Comparison of ENCODE assay signal across 11 cellular contexts in the genomic region with DNA sequence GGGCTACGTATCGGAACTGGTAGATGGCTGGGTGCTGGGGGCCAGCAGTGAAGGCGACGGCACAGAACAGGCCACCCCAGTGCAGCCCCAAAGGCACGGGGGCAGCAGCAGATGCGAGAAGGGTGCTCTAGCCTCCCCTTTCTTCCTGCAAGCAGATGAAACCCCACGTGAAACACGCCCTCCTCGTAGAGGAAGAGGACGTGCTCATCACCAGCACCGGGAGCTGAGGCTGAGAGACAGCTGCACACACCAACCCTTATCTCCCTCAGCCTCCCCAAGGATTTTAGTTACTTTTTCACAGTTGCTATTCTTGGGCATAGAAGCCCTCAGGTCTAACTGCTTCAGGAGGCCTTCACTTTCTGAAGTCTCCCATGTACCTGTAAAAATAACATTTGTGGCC. TPM values are rescaled to one million over a fixed set of nuclear protein-coding genes. Genes with fewer than 3 reads are reported as not detected.
DNase-seq lines count a peak whose midpoint lies in the region; ATAC-seq and TF ChIP-seq lines count a peak whose summit lies in the region.
"Had no signal": no experiment of that assay in that cellular context is flagged by ENCODE, and none has a peak within 500 bp of the region (broad histone marks: within the 10 kb centered on the region; RNA-seq: fewer than 3 reads in every experiment).

No MANE protein-coding gene starts in this region.

- CTCF ChIA-PET in activated CD8-positive, alpha-beta memory T cell treated with anti-CD3 and anti-CD28 coated beads, Interleukin-2, amount 10 ng/mL, durations not matched to agents 7 days and 5 days (lab: Charles Lee), result no interaction called here

- no peak overlapping the region for H3K14ac ChIP-seq in trophoblast cell (ENCODE audit: low read length)

- peaks cover 46% of the 10 kb centered on the region for H3K79me2 ChIP-seq in trophoblast cell (ENCODE audit: control insufficient read depth, insufficient read depth, low read length, poor library complexity)

- H2BK5ac ChIP-seq in trophoblast cell (ENCODE audit: low read depth, low read length, poor library complexity), result no peak overlapping the region

- peak; percentile 32 for DNase-seq in AG20443 (ENCODE audit: low spot score)
- DNase-seq in HFFc6, result no peak
- DNase-seq in esophagus muscularis mucosa (ENCODE audit: extremely low spot score), result no peak
- no peak for DNase-seq in trophoblast cell
- DNase-seq in activated CD8-positive, alpha-beta memory T cell treated with anti-CD3 and anti-CD28 coated beads, Interleukin-2, amount 10 ng/mL, durations not matched to agents 7 days and 5 days, result no peak
- DNase-seq in activated CD8-positive, alpha-beta memory T cell treated with anti-CD3 and anti-CD28 coated beads, Interleukin-2, amount 50 U/mL, for 48 hours, result no peak
- DNase-seq: NCI-H1436; stimulated activated CD4-positive, alpha-beta T cell treated with anti-CD3 and anti-CD28 coated beads, Interleukin-1b, Interleukin-23, amount 100 ng/mL, for 48 hours; T-helper 17 cell had no signal

- peaks cover 95 to 100% (median 98%) of the 10 kb centered on the region in 4 donors for H3K4me1 ChIP-seq in esophagus muscularis mucosa
- H3K4me1 ChIP-seq in trophoblast cell (ENCODE audit: control insufficient read depth in 1 of 2, insufficient read depth in 2 of 2, low read length in 2 of 2), result peaks cover 15 to 19% of the 10 kb centered on the region in 2 experiments

- TF ChIP-seq CTCF in HFFc6 (IDR thresholded peaks at IDR 0.05) (no peak), esophagus muscularis mucosa (IDR thresholded peaks at IDR 0.05) (no peak)

- H3K36me3 ChIP-seq in esophagus muscularis mucosa, result peaks cover 0 to 6% (median 2%) of the 10 kb centered on the region in 4 donors
- peaks cover 12 to 20% of the 10 kb centered on the region in 2 experiments for H3K36me3 ChIP-seq in trophoblast cell (ENCODE audit: control insufficient read depth in 1 of 2, insufficient read depth in 2 of 2, low read length in 2 of 2)

- H3K4ac ChIP-seq in trophoblast cell (ENCODE audit: low read depth, low read length), result peak overlapping the region; percentile 64

- WGBS in esophagus muscularis mucosa, result 46% methylated on average over 8 of the region's 11 CpGs
- no CpG with 5 or more reads among the region's 11 CpGs for WGBS in trophoblast cell (ENCODE audit: extremely low coverage, insufficient coverage, insufficient read length)

- no peak overlapping the region for H3K9ac ChIP-seq in trophoblast cell (ENCODE audit: low read length)

- H3K23ac ChIP-seq in trophoblast cell (ENCODE audit: low read length), result no peak overlapping the region

- H2BK12ac ChIP-seq in trophoblast cell (ENCODE audit: low read length), result no peak overlapping the region

- no peak overlapping the region for H2BK120ac ChIP-seq in trophoblast cell (ENCODE audit: insufficient read depth, low read length, poor library complexity)

- TF ChIP-seq POLR2A in esophagus muscularis mucosa (IDR thresholded peaks at IDR 0.05; ENCODE audit: low read depth), result no peak
- TF ChIP-seq POLR2A in GM18505 (IDR thresholded peaks at IDR 0.05; ENCODE audit: borderline replicate concordance, extremely low read depth, insufficient read depth, insufficient read length), result no peak

- H3K27ac Mint-ChIP-seq in HFFc6, result 0 out of 2 replicates have a peak overlapping the region, but pooled peaks have one; percentile 3
- H3K27ac Mint-ChIP-seq in activated CD8-positive, alpha-beta memory T cell treated with anti-CD3 and anti-CD28 coated beads, Interleukin-2, amount 10 ng/mL, durations not matched to agents 7 days and 5 days, result no peak overlapping the region

- no peak for TF ChIP-seq EP300 in esophagus muscularis mucosa (IDR thresholded peaks at IDR 0.05)

- H4K8ac ChIP-seq in trophoblast cell (ENCODE audit: low read depth, low read length), result no peak overlapping the region

- H2AFZ ChIP-seq in trophoblast cell (ENCODE audit: insufficient read depth, low read length, poor library complexity), result peak overlapping the region; percentile 50

- no peak for ATAC-seq in activated CD8-positive, alpha-beta memory T cell treated with anti-CD3 and anti-CD28 coated beads, Interleukin-2, amount 10 ng/mL, durations not matched to agents 7 days and 5 days
- ATAC-seq in GM21619 (IDR thresholded peaks at IDR 0.05; ENCODE audit: unreplicated experiment), result no peak
- no peak for ATAC-seq in GM18505 (IDR thresholded peaks at IDR 0.05; ENCODE audit: unreplicated experiment)
- ATAC-seq: T-helper 17 cell had no signal

- H3K4me3 ChIP-seq in esophagus muscularis mucosa, result peak overlapping the region; percentile 40 to 48 (median 45)
- H3K4me3 ChIP-seq in trophoblast cell (ENCODE audit: low read depth, low read length), result no peak overlapping the region

- no peak overlapping the region for H2AK5ac ChIP-seq in trophoblast cell (ENCODE audit: low read length)

- H3K27me3 ChIP-seq in esophagus muscularis mucosa (no peaks in the 10 kb centered on the region), trophoblast cell (ENCODE audit: insufficient read depth, low read length) (no peaks in the 10 kb centered on the region)

- H3K4me3 Mint-ChIP-seq in HFFc6, result no peak overlapping the region
- no peak overlapping the region for H3K4me3 Mint-ChIP-seq in activated CD8-positive, alpha-beta memory T cell treated with anti-CD3 and anti-CD28 coated beads, Interleukin-2, amount 10 ng/mL, durations not matched to agents 7 days and 5 days
- H3K4me3 Mint-ChIP-seq: T-helper 17 cell had no signal

- intact Hi-C loops in esophagus muscularis mucosa (cut with DNase I), result no loop called here

- peaks cover 7% of the 10 kb centered on the region; the same call in 1 of the 2 replicates for H3K4me1 Mint-ChIP-seq in HFFc6 (ENCODE audit: low read depth)
- peaks cover 40% of the 10 kb centered on the region for H3K4me1 Mint-ChIP-seq in activated CD8-positive, alpha-beta memory T cell treated with anti-CD3 and anti-CD28 coated beads, Interleukin-2, amount 10 ng/mL, durations not matched to agents 7 days and 5 days

- peaks cover 5% of the 10 kb centered on the region for H3K27me3 Mint-ChIP-seq in HFFc6 (ENCODE audit: insufficient read depth)
- H3K27me3 Mint-ChIP-seq in activated CD8-positive, alpha-beta memory T cell treated with anti-CD3 and anti-CD28 coated beads, Interleukin-2, amount 10 ng/mL, durations not matched to agents 7 days and 5 days, result no peaks in the 10 kb centered on the region
- H3K27me3 Mint-ChIP-seq: T-helper 17 cell had no signal

- H3K18ac ChIP-seq in trophoblast cell (ENCODE audit: low read length), result peak overlapping the region; percentile 38

- no peaks in the 10 kb centered on the region for H3K9me3 ChIP-seq in esophagus muscularis mucosa
- H3K9me3 ChIP-seq in trophoblast cell (ENCODE audit: insufficient read depth, low read depth, low read length), result peaks cover 5% of the 10 kb centered on the region

- H3K36me3 Mint-ChIP-seq in HFFc6 (ENCODE audit: low read depth), result peaks cover 7% of the 10 kb centered on the region; the same call in 1 of the 2 replicates
- peaks cover 2% of the 10 kb centered on the region for H3K36me3 Mint-ChIP-seq in activated CD8-positive, alpha-beta memory T cell treated with anti-CD3 and anti-CD28 coated beads, Interleukin-2, amount 10 ng/mL, durations not matched to agents 7 days and 5 days

- no peak overlapping the region for H4K12ac ChIP-seq in trophoblast cell (ENCODE audit: low read depth, low read length)

- H3K4me2 ChIP-seq in trophoblast cell (ENCODE audit: low read length), result no peak overlapping the region

- no peak overlapping the region for H4K91ac ChIP-seq in trophoblast cell (ENCODE audit: low read depth, low read length)

- H3K9me3 Mint-ChIP-seq in HFFc6, result no peaks in the 10 kb centered on the region
- H3K9me3 Mint-ChIP-seq in activated CD8-positive, alpha-beta memory T cell treated with anti-CD3 and anti-CD28 coated beads, Interleukin-2, amount 10 ng/mL, durations not matched to agents 7 days and 5 days (ENCODE audit: low read depth), result no peaks in the 10 kb centered on the region

- H3K27ac ChIP-seq in esophagus muscularis mucosa (replicated peaks in 1 of 4) (peak overlapping the region; percentile 81 to 87 (median 84)), trophoblast cell (ENCODE audit: low read depth, low read length) (no peak overlapping the region)

- H3K79me1 ChIP-seq in trophoblast cell (ENCODE audit: low read length), result no peaks in the 10 kb centered on the region

RNA-seq across cellular contexts. Expression of gene ZNF787, which starts 11.9 kb away (rescaled TPM):
- 10 to 100 TPM; 28.5 to 31.5 (median 29.5) TPM for total RNA-seq in HFFc6 (2021; fragmentation: NEBNext Ultra II Directional; extraction: Animal tissue kit (Norgen Biotek cat#: 25700))
- total RNA-seq in esophagus muscularis mucosa, result 10 to 100 TPM; 15.0 to 34.2 (median 28.4) TPM
- polyA plus RNA-seq in trophoblast cell (2013), result 23.4 and 24.3 TPM in 2 replicates
- total RNA-seq in activated CD8-positive, alpha-beta memory T cell treated with anti-CD3 and anti-CD28 coated beads, Interleukin-2, amount 10 ng/mL, durations not matched to agents 7 days and 5 days, result 10 to 100 TPM; 34.7 to 36.7 TPM

RNA-seq across cellular contexts. Expression of gene ZNF444, which starts 31.9 kb away (rescaled TPM):
- 10 to 100 TPM; 20.6 to 28.4 (median 22.5) TPM for total RNA-seq in HFFc6 (2021; fragmentation: NEBNext Ultra II Directional; extraction: Animal tissue kit (Norgen Biotek cat#: 25700))
- 10 to 100 TPM; 32.0 to 78.2 (median 52.1) TPM for total RNA-seq in esophagus muscularis mucosa
- 25.7 and 26.0 TPM in 2 replicates for polyA plus RNA-seq in trophoblast cell (2013)
- total RNA-seq in activated CD8-positive, alpha-beta memory T cell treated with anti-CD3 and anti-CD28 coated beads, Interleukin-2, amount 10 ng/mL, durations not matched to agents 7 days and 5 days, result 10 to 100 TPM; 29.3 to 32.5 TPM
